Comparison of ENCODE assay signal across 24 cellular contexts in the genomic region with DNA sequence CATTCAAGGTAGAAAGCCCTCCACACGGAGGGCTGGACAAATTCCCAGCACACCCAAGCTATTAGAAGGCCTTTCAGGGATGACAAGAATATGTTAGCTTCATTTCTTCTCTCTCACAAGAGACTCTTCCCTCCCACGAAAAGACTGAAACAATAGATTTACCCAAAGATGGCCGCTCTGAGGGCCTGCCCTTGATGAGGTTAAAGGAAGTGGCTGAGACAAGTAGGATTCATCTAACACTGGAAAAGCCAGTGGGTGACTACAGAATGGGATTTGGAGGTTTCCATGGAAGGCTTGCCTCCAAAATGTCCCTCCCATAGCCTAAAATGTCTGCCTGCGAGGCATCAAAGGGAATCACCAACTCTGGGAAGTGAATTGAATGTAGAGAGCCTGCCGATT.
DNase-seq lines count a peak whose midpoint lies in the region; ATAC-seq and TF ChIP-seq lines count a peak whose summit lies in the region.
"Had no signal": no experiment of that assay in that cellular context is flagged by ENCODE, and none has a peak within 500 bp of the region (broad histone marks: within the 10 kb centered on the region; RNA-seq: fewer than 3 reads in every experiment).

No MANE protein-coding gene starts in this region.

- no peak overlapping the region for H2BK5ac ChIP-seq in neuronal stem cell (ENCODE audit: low read length)

- no peak for DNase-seq in activated T-cell treated with anti-CD3 and anti-CD28 coated beads, Interleukin-2, amount 50 U/mL, for 24 hours
- DNase-seq in activated T-cell treated with anti-CD3 and anti-CD28 coated beads for 4 hours (no peak), neuronal stem cell (ENCODE audit: low spot score) (no peak), NCI-H82 treated with DMSO at 0.1 percent for 48 hours (lab: John Stamatoyannopoulos, UW; ENCODE audit: unreplicated experiment) (no peak), NCI-H526 treated with DMSO at 0.1 percent for 48 hours (lab: John Stamatoyannopoulos, UW) (no peak)
- DNase-seq in activated CD8-positive, alpha-beta T cell treated with anti-CD3 and anti-CD28 coated beads for 36 hours, result no peak
- DNase-seq: effector CD4-positive, alpha-beta T cell; EL; erythroblast; foreskin fibroblast; H9; heart right ventricle; left cardiac atrium; naive thymus-derived CD4-positive, alpha-beta T cell; NCI-H146; NCI-H2171 treated with DMSO at 0.1 percent for 48 hours; NCI-H526; right lobe of liver had no signal

- H3K14ac ChIP-seq in neuronal stem cell (ENCODE audit: low read length), result no peak overlapping the region

- H3K36me3 Mint-ChIP-seq in activated T-cell treated with anti-CD3 and anti-CD28 coated beads, Interleukin-2, amount 50 U/mL, for 24 hours (ENCODE audit: low read depth), result no peaks in the 10 kb centered on the region
- H3K36me3 Mint-ChIP-seq in activated CD8-positive, alpha-beta T cell treated with anti-CD3 and anti-CD28 coated beads for 36 hours (ENCODE audit: low read depth), result no peaks in the 10 kb centered on the region
- H3K36me3 Mint-ChIP-seq: naive thymus-derived CD4-positive, alpha-beta T cell had no signal

- no peak overlapping the region for H4K8ac ChIP-seq in neuronal stem cell (ENCODE audit: low read depth, low read length)

- H2BK15ac ChIP-seq in neuronal stem cell (ENCODE audit: low read length), result no peak overlapping the region

- H3K4me3 Mint-ChIP-seq in activated T-cell treated with anti-CD3 and anti-CD28 coated beads, Interleukin-2, amount 50 U/mL, for 24 hours, result peak overlapping the region; percentile 50
- peak overlapping the region; percentile 10 for H3K4me3 Mint-ChIP-seq in activated CD8-positive, alpha-beta T cell treated with anti-CD3 and anti-CD28 coated beads for 36 hours
- H3K4me3 Mint-ChIP-seq: activated naive CD4-positive, alpha-beta T cell treated with anti-CD3 and anti-CD28 coated beads for 36 hours; H9 had no signal

- H3K4ac ChIP-seq in neuronal stem cell (ENCODE audit: low read length), result no peak overlapping the region

- H2BK120ac ChIP-seq in neuronal stem cell (ENCODE audit: low read depth, low read length), result no peak overlapping the region

- no peak overlapping the region for H3K4me3 ChIP-seq in neuronal stem cell (ENCODE audit: low read length in 2 of 2)
- H3K4me3 ChIP-seq: heart right ventricle, K562, right lobe of liver had no signal

- H3K9me3 Mint-ChIP-seq in activated T-cell treated with anti-CD3 and anti-CD28 coated beads, Interleukin-2, amount 50 U/mL, for 24 hours, result peaks cover 6% of the 10 kb centered on the region
- no peaks in the 10 kb centered on the region for H3K9me3 Mint-ChIP-seq in activated CD8-positive, alpha-beta T cell treated with anti-CD3 and anti-CD28 coated beads for 36 hours
- H3K9me3 Mint-ChIP-seq: activated naive CD4-positive, alpha-beta T cell treated with anti-CD3 and anti-CD28 coated beads for 36 hours; H9 had no signal

- H3K27me3 Mint-ChIP-seq in activated T-cell treated with anti-CD3 and anti-CD28 coated beads, Interleukin-2, amount 50 U/mL, for 24 hours, result peaks cover 15% of the 10 kb centered on the region
- peaks cover 14% of the 10 kb centered on the region for H3K27me3 Mint-ChIP-seq in activated CD8-positive, alpha-beta T cell treated with anti-CD3 and anti-CD28 coated beads for 36 hours

- no CpG with 5 or more reads among the region's 5 CpGs for WGBS in neuronal stem cell (ENCODE audit: extremely low coverage in 2 of 2, insufficient read length in 2 of 2, insufficient replicate concordance in 1 of 2), 2 donors

- H3K27ac Mint-ChIP-seq in activated T-cell treated with anti-CD3 and anti-CD28 coated beads, Interleukin-2, amount 50 U/mL, for 24 hours, result peak overlapping the region; percentile 94
- H3K27ac Mint-ChIP-seq in activated CD8-positive, alpha-beta T cell treated with anti-CD3 and anti-CD28 coated beads for 36 hours, result peak overlapping the region; percentile 82

- no peaks in the 10 kb centered on the region for H3K27me3 ChIP-seq in neuronal stem cell (ENCODE audit: control insufficient read depth in 3 of 3, insufficient read depth in 3 of 3, low read depth in 1 of 3, low read length in 3 of 3)
- H3K27me3 ChIP-seq: right lobe of liver had no signal

- no peak overlapping the region for H3K9ac ChIP-seq in neuronal stem cell (ENCODE audit: low read depth, low read length, poor library complexity)
- H3K9ac ChIP-seq: parathyroid adenoma had no signal

- H2BK12ac ChIP-seq in neuronal stem cell (ENCODE audit: low read length), result no peak overlapping the region

- H3K27ac ChIP-seq in neuronal stem cell (replicated peaks; ENCODE audit: low read length), result no peak overlapping the region
- H3K27ac ChIP-seq: heart right ventricle, parathyroid adenoma, right lobe of liver had no signal

- H2AFZ ChIP-seq in neuronal stem cell (ENCODE audit: low read length), result peak overlapping the region; percentile 24
- H2AFZ ChIP-seq: parathyroid adenoma had no signal

- no peaks in the 10 kb centered on the region for H3K36me3 ChIP-seq in neuronal stem cell (replicated peaks in 1 of 2; ENCODE audit: control insufficient read depth in 2 of 2, insufficient read depth in 2 of 2, low read length in 2 of 2)
- H3K36me3 ChIP-seq: heart right ventricle, right lobe of liver had no signal

- no peak overlapping the region for H3K18ac ChIP-seq in neuronal stem cell (ENCODE audit: low read length)

- no peak overlapping the region for H3K23ac ChIP-seq in neuronal stem cell (ENCODE audit: low read depth, low read length, poor library complexity)

- H3K79me1 ChIP-seq in neuronal stem cell (ENCODE audit: low read depth, low read length), result no peaks in the 10 kb centered on the region

- no peak overlapping the region for H3K4me2 ChIP-seq in neuronal stem cell (ENCODE audit: insufficient read depth, low read length, poor library complexity, severe bottlenecking)

- intact Hi-C loops in activated CD8-positive, alpha-beta T cell treated with anti-CD3 and anti-CD28 coated beads for 36 hours (cut with micrococcal nuclease), result loop anchor here (5.0 kb wide), 2 partner anchors 84 to 184 kb away; no protein-coding TSS in a partner anchor

- no peak overlapping the region for H2AK5ac ChIP-seq in neuronal stem cell (ENCODE audit: low read depth, low read length)

- POLR2A ChIA-PET in activated CD8-positive, alpha-beta T cell treated with anti-CD3 and anti-CD28 coated beads for 36 hours (lab: Charles Lee), result interaction anchor here (0.6 to 0.9 kb wide), 2 partner anchors 19 to 47 kb away, joined by 3 read pairs; no protein-coding TSS in a partner anchor

- peaks cover 0 to 4% of the 10 kb centered on the region in 2 donors for H3K4me1 ChIP-seq in neuronal stem cell (ENCODE audit: control insufficient read depth in 2 of 2, insufficient read depth in 1 of 2, low read depth in 1 of 2, low read length in 2 of 2)
- H3K4me1 ChIP-seq: parathyroid adenoma, right lobe of liver had no signal

- peak; percentile 3 for ATAC-seq in HG02571 (IDR thresholded peaks at IDR 0.05; ENCODE audit: unreplicated experiment)
- no peak for ATAC-seq in activated CD8-positive, alpha-beta T cell treated with anti-CD3 and anti-CD28 coated beads for 36 hours
- ATAC-seq in GM21526 (IDR thresholded peaks at IDR 0.05; ENCODE audit: low FRiP score, unreplicated experiment), result no peak
- ATAC-seq: heart right ventricle; K562; left cardiac atrium; naive thymus-derived CD4-positive, alpha-beta T cell; SK-N-SH treated with all-trans-retinoic acid at 6 μM for 48 hours had no signal

- CTCF ChIA-PET in activated CD8-positive, alpha-beta T cell treated with anti-CD3 and anti-CD28 coated beads for 36 hours (lab: Charles Lee), result interaction anchor here (1.1 to 3.2 kb wide), 5 partner anchors 10 to 1083 kb away, joined by 3 to 17 read pairs (median 3); no protein-coding TSS in a partner anchor

- no peak overlapping the region for H4K91ac ChIP-seq in neuronal stem cell (ENCODE audit: low read depth, low read length, poor library complexity)

- no peak for TF ChIP-seq CTCF in activated CD8-positive, alpha-beta T cell treated with anti-CD3 and anti-CD28 coated beads for 36 hours (IDR thresholded peaks at IDR 0.05)

- peaks cover 67% of the 10 kb centered on the region for H3K4me1 Mint-ChIP-seq in activated T-cell treated with anti-CD3 and anti-CD28 coated beads, Interleukin-2, amount 50 U/mL, for 24 hours (ENCODE audit: low read depth)
- H3K4me1 Mint-ChIP-seq in activated CD8-positive, alpha-beta T cell treated with anti-CD3 and anti-CD28 coated beads for 36 hours (ENCODE audit: low read depth), result peaks cover 51% of the 10 kb centered on the region
- H3K4me1 Mint-ChIP-seq: H9 had no signal

- no peaks in the 10 kb centered on the region for H3K9me3 ChIP-seq in neuronal stem cell (replicated peaks in 1 of 2; ENCODE audit: control insufficient read depth in 2 of 2, insufficient read depth in 1 of 2, low read depth in 1 of 2, low read length in 2 of 2)
- H3K9me3 ChIP-seq: heart right ventricle, right lobe of liver had no signal
